In genomic region chr6:131629656-131630055, GRCh38 we compare ENCODE assay signal across 13 cellular contexts. TPM values are rescaled to one million over a fixed set of nuclear protein-coding genes. Genes with fewer than 3 reads are reported as not detected.
DNase-seq lines count a peak whose midpoint lies in the region; ATAC-seq and TF ChIP-seq lines count a peak whose summit lies in the region.
"Had no signal": no experiment of that assay in that cellular context is flagged by ENCODE, and none has a peak within 500 bp of the region (broad histone marks: within the 10 kb centered on the region; RNA-seq: fewer than 3 reads in every experiment).

No MANE protein-coding gene starts in this region.

- H3K36me3 Mint-ChIP-seq in activated T-helper 17 cell treated with anti-CD3 and anti-CD28 coated beads, Interleukin-2, amount 50 U/mL, for 72 hours (ENCODE audit: low read depth), result peaks cover 24% of the 10 kb centered on the region

- peak overlapping the region; percentile 97 for H3K27ac Mint-ChIP-seq in activated T-helper 17 cell treated with anti-CD3 and anti-CD28 coated beads, Interleukin-2, amount 50 U/mL, for 72 hours

- no peaks in the 10 kb centered on the region for H3K9me3 ChIP-seq in transverse colon
- H3K9me3 ChIP-seq in esophagus muscularis mucosa, result no peaks in the 10 kb centered on the region
- H3K9me3 ChIP-seq: heart right ventricle had no signal

- intact Hi-C loops in transverse colon (cut with DNase I; ENCODE audit: low total_unique reads) (no loop called here), esophagus muscularis mucosa (cut with DNase I) (no loop called here)

- in situ Hi-C loops in transverse colon (cut with MboI; ENCODE audit: low pct_ligation_motif_present in 1 of 4, low pct_unique_long_range_greater_than_20kb in 1 of 4, low sequenced_read_pairs in 3 of 4), result loop anchor here in 1 of 4 donors (25.0 kb wide), 1 partner anchor 1183 kb away; the partner anchor contains the start of gene RPS12

- peak; percentile 33 for ATAC-seq in activated T-helper 17 cell treated with anti-CD3 and anti-CD28 coated beads, Interleukin-2, amount 50 U/mL, for 72 hours (replicated peaks)
- ATAC-seq: heart right ventricle, left colon had no signal

- WGBS in transverse colon (ENCODE audit: low coverage in 1 of 2), 2 donors, result 31 to 45% methylated on average over 2 of the region's 2 CpGs
- 52% methylated on average over 2 of the region's 2 CpGs for whole genome bisulfite sequencing in esophagus muscularis mucosa

- H3K4me1 ChIP-seq in transverse colon, result peaks cover 7 to 31% (median 16%) of the 10 kb centered on the region in 4 donors
- H3K4me1 ChIP-seq in esophagus muscularis mucosa, result peaks cover 14 to 32% (median 28%) of the 10 kb centered on the region in 4 donors

- H3K4me3 ChIP-seq in transverse colon, result no peak overlapping the region
- H3K4me3 ChIP-seq in esophagus muscularis mucosa, result no peak overlapping the region

- H3K27me3 ChIP-seq in transverse colon (no peaks in the 10 kb centered on the region), esophagus muscularis mucosa (no peaks in the 10 kb centered on the region)
- H3K27me3 ChIP-seq: heart right ventricle had no signal

- TF ChIP-seq POLR2A in transverse colon (IDR thresholded peaks at IDR 0.05), result no peak
- no peak for TF ChIP-seq POLR2A in esophagus muscularis mucosa (IDR thresholded peaks at IDR 0.05; ENCODE audit: low read depth)

- H3K4me1 Mint-ChIP-seq in activated T-helper 17 cell treated with anti-CD3 and anti-CD28 coated beads, Interleukin-2, amount 50 U/mL, for 72 hours, result peaks cover 9% of the 10 kb centered on the region

- H3K9me3 Mint-ChIP-seq in activated T-helper 17 cell treated with anti-CD3 and anti-CD28 coated beads, Interleukin-2, amount 50 U/mL, for 72 hours, result no peaks in the 10 kb centered on the region

- DNase-seq in stimulated activated CD4-positive, alpha-beta T cell treated with anti-CD3 and anti-CD28 coated beads, Interleukin-1b, Interleukin-23, amount 100 ng/mL, for 48 hours, result peak; percentile 11
- DNase-seq in stimulated activated CD4-positive, alpha-beta T cell treated with anti-CD3 and anti-CD28 coated beads, Interleukin-4, amount 100 ng/mL, for 1 hour, result no peak
- DNase-seq in medulla oblongata (ENCODE audit: extremely low spot score) (peak; percentile 20), transverse colon (no peak), NCI-H1048 (lab: John Stamatoyannopoulos, UW) (no peak), esophagus muscularis mucosa (ENCODE audit: extremely low spot score) (no peak), kidney glomerular epithelial cell (lab: John Stamatoyannopoulos, UW) (no peak)
- DNase-seq: heart right ventricle, left colon, NCI-H1105 treated with DMSO at 0.1 percent for 48 hours, NCI-H526, Right ventricle myocardium superior had no signal

- TF ChIP-seq CTCF in transverse colon (IDR thresholded peaks at IDR 0.05) (no peak), esophagus muscularis mucosa (IDR thresholded peaks at IDR 0.05) (no peak)

- peak overlapping the region; percentile 97 for H3K4me3 Mint-ChIP-seq in activated T-helper 17 cell treated with anti-CD3 and anti-CD28 coated beads, Interleukin-2, amount 50 U/mL, for 72 hours

- TF ChIP-seq EP300 in transverse colon (IDR thresholded peaks at IDR 0.05; ENCODE audit: low read depth) (no peak), esophagus muscularis mucosa (IDR thresholded peaks at IDR 0.05) (no peak)

- H3K36me3 ChIP-seq in transverse colon (peaks cover 0 to 3% (median 1%) of the 10 kb centered on the region in 4 donors), esophagus muscularis mucosa (peaks cover 4 to 13% (median 8%) of the 10 kb centered on the region in 4 donors)

- H3K27me3 Mint-ChIP-seq in activated T-helper 17 cell treated with anti-CD3 and anti-CD28 coated beads, Interleukin-2, amount 50 U/mL, for 72 hours, result no peaks in the 10 kb centered on the region

- peak overlapping the region in 1 of 4 donors; percentile 20 for H3K27ac ChIP-seq in transverse colon
- no peak overlapping the region for H3K27ac ChIP-seq in esophagus muscularis mucosa (replicated peaks in 1 of 4)
- H3K27ac ChIP-seq: heart right ventricle had no signal

RNA-seq across cellular contexts. Expression of gene MED23, which starts 1.6 kb away (rescaled TPM):
- 10 to 100 TPM; 24.1 to 24.2 TPM for total RNA-seq in activated T-helper 17 cell treated with anti-CD3 and anti-CD28 coated beads, Interleukin-2, amount 50 U/mL, for 72 hours
- 10 to 100 TPM; 11.6 to 47.6 (median 37.9) TPM for total RNA-seq in transverse colon
- 10 to 100 TPM; 17.1 to 21.2 (median 18.7) TPM for total RNA-seq in esophagus muscularis mucosa

RNA-seq across cellular contexts. Expression of gene ENPP3, which starts 7.4 kb away (rescaled TPM):
- total RNA-seq in activated T-helper 17 cell treated with anti-CD3 and anti-CD28 coated beads, Interleukin-2, amount 50 U/mL, for 72 hours, result under 1 TPM; 0.19 to 0.45 TPM
- total RNA-seq in transverse colon (10 to 100 TPM in 3 of 4 donors, 1 to 10 TPM in 1; 4.6 to 28.1 (median 20.6) TPM), esophagus muscularis mucosa (under 1 TPM; 0.42 to 0.78 (median 0.59) TPM)

RNA-seq across cellular contexts. Expression of gene ARG1, which starts 56.6 kb away (rescaled TPM):
- not detected for total RNA-seq in activated T-helper 17 cell treated with anti-CD3 and anti-CD28 coated beads, Interleukin-2, amount 50 U/mL, for 72 hours
- total RNA-seq in transverse colon (not detected), esophagus muscularis mucosa (1 to 10 TPM in 1 of 4 donors, not detected in 3; 1.3 TPM)
- total RNA-seq: Right ventricle myocardium superior had no signal

Comparison
In these comparisons a context has a peak if more than half of its experiments do, and no peak if none do; other contexts are left out.
1. DNase-seq: peak in stimulated activated CD4-positive, alpha-beta T cell treated with anti-CD3 and anti-CD28 coated beads, Interleukin-1b, Interleukin-23, amount 100 ng/mL, for 48 hours (single experiment) and medulla oblongata (single experiment); none in stimulated activated CD4-positive, alpha-beta T cell treated with anti-CD3 and anti-CD28 coated beads, Interleukin-4, amount 100 ng/mL, for 1 hour (single experiment), transverse colon (single experiment), NCI-H1048 (single experiment), esophagus muscularis mucosa (single experiment) and kidney glomerular epithelial cell (single experiment).